Comparison of ENCODE assay signal across 10 cellular contexts in genomic region chr13:75685239-75685697, GRCh38. TPM values are rescaled to one million over a fixed set of nuclear protein-coding genes. Genes with fewer than 3 reads are reported as not detected.
A peak's percentile ranks its signal among the peaks of the same experiment; 100 is the strongest.
DNase-seq lines count a peak whose midpoint lies in the region; ATAC-seq and TF ChIP-seq lines count a peak whose summit lies in the region.
"Had no signal": no experiment of that assay in that cellular context is flagged by ENCODE, and none has a peak within 500 bp of the region (broad histone marks: within the 10 kb centered on the region; RNA-seq: fewer than 3 reads in every experiment).

No MANE protein-coding gene starts in this region.

- H3K4me3 ChIP-seq in left lung: no peak overlapping the region
- H3K4me3 ChIP-seq: right lobe of liver had no signal

- intact Hi-C loops in left lung (cut with DNase I): no loop called here

- TF ChIP-seq CTCF in left lung (IDR thresholded peaks at IDR 0.05) (no peak), progenitor cell of endocrine pancreas (IDR thresholded peaks at IDR 0.05; ENCODE audit: unreplicated experiment) (no peak)

- H3K36me3 Mint-ChIP-seq in progenitor cell of endocrine pancreas (ENCODE audit: insufficient read depth): peaks cover 1% of the 10 kb centered on the region

- peak; percentile 31 for DNase-seq in COLO829 (ENCODE audit: low spot score)
- DNase-seq in amniotic epithelial cell (ENCODE audit: low read depth): peak; percentile 94
- no peak for DNase-seq in left lung
- no peak for DNase-seq in progenitor cell of endocrine pancreas (ENCODE audit: low spot score, unreplicated experiment)
- DNase-seq in CD1c-positive myeloid dendritic cell (ENCODE audit: extremely low spot score): no peak
- no peak for DNase-seq in retina
- DNase-seq: effector CD4-positive, alpha-beta T cell; right lobe of liver had no signal

- ATAC-seq in HG03039 (IDR thresholded peaks at IDR 0.05; ENCODE audit: unreplicated experiment): peak; percentile 41
- peak; percentile 72 for ATAC-seq in left lung
- no peak for ATAC-seq in HG03354 (IDR thresholded peaks at IDR 0.05; ENCODE audit: poor library complexity, severe bottlenecking, unreplicated experiment)

- no peak overlapping the region for H3K4me3 Mint-ChIP-seq in progenitor cell of endocrine pancreas (ENCODE audit: low read depth)

- H3K9me3 Mint-ChIP-seq in progenitor cell of endocrine pancreas (ENCODE audit: low read depth): peaks cover 6% of the 10 kb centered on the region

- H3K27me3 Mint-ChIP-seq in progenitor cell of endocrine pancreas: no peaks in the 10 kb centered on the region

- H3K4me1 ChIP-seq in left lung: no peaks in the 10 kb centered on the region
- H3K4me1 ChIP-seq: right lobe of liver had no signal

- H3K27ac Mint-ChIP-seq in progenitor cell of endocrine pancreas: no peak overlapping the region

- H3K27me3 ChIP-seq in left lung: no peaks in the 10 kb centered on the region
- H3K27me3 ChIP-seq: right lobe of liver had no signal

- no peaks in the 10 kb centered on the region for H3K4me1 Mint-ChIP-seq in progenitor cell of endocrine pancreas (ENCODE audit: low read depth)

- peak overlapping the region in 1 of 2 donors; percentile 34 for H3K27ac ChIP-seq in left lung
- H3K27ac ChIP-seq: right lobe of liver had no signal

- H3K9me3 ChIP-seq in left lung: no peaks in the 10 kb centered on the region
- H3K9me3 ChIP-seq: right lobe of liver had no signal

- no peaks in the 10 kb centered on the region for H3K36me3 ChIP-seq in left lung
- H3K36me3 ChIP-seq: right lobe of liver had no signal

RNA-seq across cellular contexts. Expression of gene LMO7, which starts 49.1 kb away (rescaled TPM):
- total RNA-seq in left lung: 100 to 1,000 TPM; 360 to 669 TPM
- total RNA-seq in progenitor cell of endocrine pancreas: 15.0 and 22.3 TPM in 2 replicates

Comparison
In these comparisons a context has a peak if more than half of its experiments do, and no peak if none do; other contexts are left out.
1. DNase-seq: peak in COLO829 (single experiment) and amniotic epithelial cell (single experiment); none in left lung (0 of 2), progenitor cell of endocrine pancreas (single experiment), CD1c-positive myeloid dendritic cell (single experiment) and retina (single experiment).
2. RNA of gene LMO7, which starts 49.1 kb away (total RNA-seq): 360 to 669 TPM in left lung; 15.0 to 22.3 TPM in progenitor cell of endocrine pancreas; every median in the first group is over 10 times any median in the second.